In the genomic region with DNA sequence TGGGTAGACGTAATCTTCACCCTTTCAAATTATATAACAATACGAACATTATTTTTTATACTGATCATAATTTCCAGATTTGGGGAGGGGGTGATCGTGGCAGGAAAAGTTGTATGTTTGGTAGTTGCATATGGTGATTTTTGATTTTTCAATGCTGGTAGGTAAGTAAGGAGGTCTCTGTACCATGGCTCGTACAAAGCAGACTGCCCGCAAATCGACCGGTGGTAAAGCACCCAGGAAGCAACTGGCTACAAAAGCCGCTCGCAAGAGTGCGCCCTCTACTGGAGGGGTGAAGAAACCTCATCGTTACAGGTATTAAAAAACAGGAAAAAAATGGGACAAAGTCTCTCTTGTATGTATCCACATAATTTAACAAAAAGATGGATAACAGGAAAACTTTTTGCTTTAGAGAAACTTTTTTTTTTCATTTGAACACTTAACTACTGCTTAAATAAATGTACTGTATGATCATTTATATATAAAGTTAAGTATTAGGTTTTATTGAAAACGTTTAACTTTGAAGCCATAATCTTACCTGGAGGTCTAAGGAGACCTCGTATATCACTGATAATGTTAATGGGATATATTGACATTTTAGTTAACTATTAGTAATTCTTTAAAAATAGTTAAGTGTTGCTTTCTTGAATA, we compare ENCODE assay signal across 8 cellular contexts. TPM values are rescaled to one million over a fixed set of nuclear protein-coding genes. Genes with fewer than 3 reads are reported as not detected.
A peak's percentile ranks its signal among the peaks of the same experiment; 100 is the strongest.
DNase-seq lines count a peak whose midpoint lies in the region; ATAC-seq and TF ChIP-seq lines count a peak whose summit lies in the region.

No MANE protein-coding gene starts in this region.

- H3K4me1 Mint-ChIP-seq in CD14-positive monocyte (peaks cover 51% of the 10 kb centered on the region), GM23338 (peaks cover 44% of the 10 kb centered on the region)
- peaks cover 46% of the 10 kb centered on the region for H3K4me1 Mint-ChIP-seq in dendritic cell treated with granulocyte-macrophage colony-stimulating factor and Interleukin-4, amounts not matched to agents 40 ng/mL and 50 ng/mL, for 4 days (ENCODE audit: low read depth)

- no peak overlapping the region for H2AFZ ChIP-seq in GM23338

- no peak; the same call in 2 of the 3 replicates for ATAC-seq in GM23338
- no peak for ATAC-seq in GM18502 (IDR thresholded peaks at IDR 0.05; ENCODE audit: poor library complexity, unreplicated experiment)
- no peak for ATAC-seq in HG03432 (IDR thresholded peaks at IDR 0.05; ENCODE audit: unreplicated experiment)

- peaks cover 51 to 64% of the 10 kb centered on the region in 2 donors for H3K36me3 Mint-ChIP-seq in CD14-positive monocyte
- H3K36me3 Mint-ChIP-seq in GM23338 (ENCODE audit: low read depth), result peaks cover 71% of the 10 kb centered on the region
- peaks cover 70% of the 10 kb centered on the region for H3K36me3 Mint-ChIP-seq in dendritic cell treated with granulocyte-macrophage colony-stimulating factor and Interleukin-4, amounts not matched to agents 40 ng/mL and 50 ng/mL, for 4 days (ENCODE audit: low read depth)

- intact Hi-C loops in CD14-positive monocyte (cut with micrococcal nuclease), result loop anchor here (2.0 to 10.0 kb wide), 3 partner anchors 37 to 121 kb away; a partner anchor contains a TSS
- intact Hi-C loops in dendritic cell treated with granulocyte-macrophage colony-stimulating factor and Interleukin-4, amounts not matched to agents 40 ng/mL and 50 ng/mL, for 4 days (cut with micrococcal nuclease), result no loop called here

- H3K4me3 ChIP-seq in GM23338, result peak overlapping the region; percentile 92

- peaks cover 31% of the 10 kb centered on the region for H3F3A ChIP-seq in GM23338 (replicated peaks; ENCODE audit: low read depth)

- peak; percentile 86 for TF ChIP-seq CTCF in CD14-positive monocyte (IDR thresholded peaks at IDR 0.05)
- TF ChIP-seq CTCF in GM23338 (conservative IDR thresholded peaks at IDR 0.05; ENCODE audit: low read depth in 2 of 2), result peak; percentile 47 to 93

- H3K9me2 ChIP-seq in GM23338 (ENCODE audit: insufficient read depth), result no peaks in the 10 kb centered on the region

- peaks cover 79% of the 10 kb centered on the region for H3K79me2 ChIP-seq in GM23338 (replicated peaks; ENCODE audit: insufficient read depth)

- H3K36me3 ChIP-seq in GM23338 (ENCODE audit: insufficient read depth), result peaks cover 36% of the 10 kb centered on the region

- H3K9me3 Mint-ChIP-seq in CD14-positive monocyte (peaks cover 0 to 5% (median 2%) of the 10 kb centered on the region in 7 donors), GM23338 (peaks cover 5% of the 10 kb centered on the region; the same call in 2 of the 3 replicates)
- H3K9me3 Mint-ChIP-seq in dendritic cell treated with granulocyte-macrophage colony-stimulating factor and Interleukin-4, amounts not matched to agents 40 ng/mL and 50 ng/mL, for 4 days, result no peaks in the 10 kb centered on the region

- DNase-seq in CD14-positive monocyte (ENCODE audit: low spot score) (no peak), GM23338 (ENCODE audit: low spot score) (no peak), SK-N-DZ (ENCODE audit: low spot score) (peak; percentile 38), myocyte (ENCODE audit: low read depth) (peak; percentile 28), NCI-H345 treated with DMSO at 0.1 percent for 48 hours (lab: John Stamatoyannopoulos, UW; ENCODE audit: unreplicated experiment) (no peak)

- no peaks in the 10 kb centered on the region for H3K27me3 ChIP-seq in GM23338 (ENCODE audit: insufficient read depth)

- H3K4me1 ChIP-seq in GM23338 (ENCODE audit: insufficient read depth), result peaks cover 28% of the 10 kb centered on the region

- no peaks in the 10 kb centered on the region for H3K27me3 Mint-ChIP-seq in CD14-positive monocyte (ENCODE audit: low read depth in 3 of 3)
- peaks cover 27% of the 10 kb centered on the region for H3K27me3 Mint-ChIP-seq in GM23338 (ENCODE audit: insufficient read depth, low read depth, poor library complexity)
- no peaks in the 10 kb centered on the region for H3K27me3 Mint-ChIP-seq in dendritic cell treated with granulocyte-macrophage colony-stimulating factor and Interleukin-4, amounts not matched to agents 40 ng/mL and 50 ng/mL, for 4 days

- peaks cover 50% of the 10 kb centered on the region for H4K20me1 ChIP-seq in GM23338 (replicated peaks; ENCODE audit: insufficient read depth)

- peak overlapping the region; percentile 100 for H3K27ac ChIP-seq in GM23338 (ENCODE audit: low read depth)

- peak overlapping the region; percentile 78 for H3K4me2 ChIP-seq in GM23338

- H3K27ac Mint-ChIP-seq in CD14-positive monocyte, result peak overlapping the region; percentile 98 to 100 (median 99)
- H3K27ac Mint-ChIP-seq in GM23338, result peak overlapping the region; percentile 100
- H3K27ac Mint-ChIP-seq in dendritic cell treated with granulocyte-macrophage colony-stimulating factor and Interleukin-4, amounts not matched to agents 40 ng/mL and 50 ng/mL, for 4 days, result peak overlapping the region; percentile 99

- H3K4me3 Mint-ChIP-seq in CD14-positive monocyte, result peak overlapping the region; percentile 100
- H3K4me3 Mint-ChIP-seq in GM23338, result peak overlapping the region; percentile 100
- H3K4me3 Mint-ChIP-seq in dendritic cell treated with granulocyte-macrophage colony-stimulating factor and Interleukin-4, amounts not matched to agents 40 ng/mL and 50 ng/mL, for 4 days, result peak overlapping the region; percentile 99

TF ChIP-seq in GM23338, 12 proteins besides CTCF, POLR2A, EP300 and RAD21:
- peak; percentile 31; the same call in 1 of the 2 replicates for TF ChIP-seq CREB1 (CRISPR knock-in tag; IDR thresholded peaks at IDR 0.05; ENCODE audit: low read depth)
- TF ChIP-seq, protein P1, sequence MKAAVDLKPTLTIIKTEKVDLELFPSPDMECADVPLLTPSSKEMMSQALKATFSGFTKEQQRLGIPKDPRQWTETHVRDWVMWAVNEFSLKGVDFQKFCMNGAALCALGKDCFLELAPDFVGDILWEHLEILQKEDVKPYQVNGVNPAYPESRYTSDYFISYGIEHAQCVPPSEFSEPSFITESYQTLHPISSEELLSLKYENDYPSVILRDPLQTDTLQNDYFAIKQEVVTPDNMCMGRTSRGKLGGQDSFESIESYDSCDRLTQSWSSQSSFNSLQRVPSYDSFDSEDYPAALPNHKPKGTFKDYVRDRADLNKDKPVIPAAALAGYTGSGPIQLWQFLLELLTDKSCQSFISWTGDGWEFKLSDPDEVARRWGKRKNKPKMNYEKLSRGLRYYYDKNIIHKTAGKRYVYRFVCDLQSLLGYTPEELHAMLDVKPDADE (IDR thresholded peaks at IDR 0.05), result no peak

RNA-seq across cellular contexts. Expression of a gene that starts 1.8 kb away (rescaled TPM):
- 1,000 to 10,000 TPM; 1,812 to 1,826 TPM for polyA plus RNA-seq in CD14-positive monocyte
- total RNA-seq in GM23338 (2014; rRNA removed; shearing (Covaris generic)), result 913 and 938 TPM in 2 replicates
- polyA plus RNA-seq in GM23338 (2016; fragmentation: Nextera tagmentation; extraction: Ambion mirVana), result 2,407 and 2,643 TPM in 2 replicates
- 922 and 989 TPM in 2 replicates for polyA plus RNA-seq in SK-N-DZ (2014; cell fraction: cytosol; rRNA removed)
- 546 and 570 TPM in 2 replicates for polyA plus RNA-seq in SK-N-DZ (2014; cell fraction: nucleus; rRNA removed)
- 288 and 318 TPM in 2 replicates for total RNA-seq in myocyte
- polyA plus RNA-seq in myocyte (2012), result 318 TPM

Comparison
In these comparisons a context has a peak if more than half of its experiments do, and no peak if none do; other contexts are left out.
1. DNase-seq: peak in SK-N-DZ (single experiment) and myocyte (single experiment); none in CD14-positive monocyte (single experiment), GM23338 (single experiment) and NCI-H345 treated with DMSO at 0.1 percent for 48 hours (single experiment).
2. Peak in every context shown above with its lines, with median percentiles within 50 percentile points of each other: H3K27ac Mint-ChIP-seq and H3K4me3 Mint-ChIP-seq.